37 cellular contexts compared by ENCODE assay signal in the genomic region with DNA sequence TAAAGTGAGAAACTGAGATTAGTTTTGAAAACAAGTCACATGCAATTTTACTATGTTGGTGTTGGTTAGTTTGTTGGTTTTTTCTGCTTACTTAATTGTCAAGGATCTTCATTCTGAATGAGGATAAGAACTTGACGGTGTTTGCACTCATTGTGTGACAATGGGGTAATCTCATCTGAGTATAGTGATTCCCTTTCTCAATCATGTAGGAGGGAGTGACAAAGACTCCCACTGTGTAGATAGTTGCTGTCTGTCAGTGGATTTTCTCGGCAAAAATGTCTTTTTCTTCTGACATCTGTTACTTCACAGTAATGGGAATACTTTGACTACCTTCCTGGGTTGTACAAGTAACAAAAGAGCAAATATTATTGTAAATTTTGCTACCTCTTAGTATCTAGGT. TPM values are rescaled to one million over a fixed set of nuclear protein-coding genes. Genes with fewer than 3 reads are reported as not detected.
"Had no signal": no experiment of that assay in that cellular context is flagged by ENCODE, and none has a peak within 500 bp of the region (broad histone marks: within the 10 kb centered on the region; RNA-seq: fewer than 3 reads in every experiment).

No MANE protein-coding gene starts in this region.

- H3K27me3 ChIP-seq: brain microvascular endothelial cell, MG63 had no signal

- H3K4me3 Mint-ChIP-seq: activated B cell treated with CpG ODN at 0.5 μM for 24 hours; activated CD4-positive, alpha-beta memory T cell treated with anti-CD3 and anti-CD28 coated beads, Interleukin-2, amount 10 ng/mL, durations not matched to agents 7 days and 5 days; activated CD8-positive, alpha-beta memory T cell treated with anti-CD3 and anti-CD28 coated beads, Interleukin-2, amount 10 ng/mL, durations not matched to agents 7 days and 5 days; activated naive CD4-positive, alpha-beta T cell treated with anti-CD3 and anti-CD28 coated beads, Interleukin-2, amount 10 ng/mL, durations not matched to agents 7 days and 5 days; activated naive CD8-positive, alpha-beta T cell; activated naive CD8-positive, alpha-beta T cell treated with anti-CD3 and anti-CD28 coated beads, Interleukin-2, amount 50 U/mL, for 24 hours had no signal

- H3K4me1 Mint-ChIP-seq: activated B cell treated with CpG ODN at 0.5 μM for 24 hours; activated CD4-positive, alpha-beta memory T cell treated with anti-CD3 and anti-CD28 coated beads, Interleukin-2, amount 10 ng/mL, durations not matched to agents 7 days and 5 days; activated CD8-positive, alpha-beta memory T cell treated with anti-CD3 and anti-CD28 coated beads, Interleukin-2, amount 10 ng/mL, durations not matched to agents 7 days and 5 days; activated naive CD4-positive, alpha-beta T cell treated with anti-CD3 and anti-CD28 coated beads, Interleukin-2, amount 10 ng/mL, durations not matched to agents 7 days and 5 days; activated naive CD8-positive, alpha-beta T cell treated with anti-CD3 and anti-CD28 coated beads, Interleukin-2, amount 50 U/mL, for 24 hours had no signal

- H3K4me3 ChIP-seq: K562, MG63 had no signal

- H3K36me3 Mint-ChIP-seq: activated CD8-positive, alpha-beta memory T cell treated with anti-CD3 and anti-CD28 coated beads, Interleukin-2, amount 10 ng/mL, durations not matched to agents 7 days and 5 days; activated naive CD4-positive, alpha-beta T cell treated with anti-CD3 and anti-CD28 coated beads, Interleukin-2, amount 10 ng/mL, durations not matched to agents 7 days and 5 days; activated naive CD8-positive, alpha-beta T cell had no signal

- H3K9me3 Mint-ChIP-seq: activated B cell treated with CpG ODN at 0.5 μM for 24 hours; activated CD4-positive, alpha-beta memory T cell treated with anti-CD3 and anti-CD28 coated beads, Interleukin-2, amount 10 ng/mL, durations not matched to agents 7 days and 5 days; activated naive CD4-positive, alpha-beta T cell treated with anti-CD3 and anti-CD28 coated beads, Interleukin-2, amount 10 ng/mL, durations not matched to agents 7 days and 5 days; activated naive CD8-positive, alpha-beta T cell treated with anti-CD3 and anti-CD28 coated beads, Interleukin-2, amount 50 U/mL, for 24 hours had no signal

- H3K27ac Mint-ChIP-seq: activated B cell treated with CpG ODN at 0.5 μM for 24 hours; activated CD4-positive, alpha-beta memory T cell treated with anti-CD3 and anti-CD28 coated beads, Interleukin-2, amount 10 ng/mL, durations not matched to agents 7 days and 5 days; activated CD8-positive, alpha-beta memory T cell treated with anti-CD3 and anti-CD28 coated beads, Interleukin-2, amount 10 ng/mL, durations not matched to agents 7 days and 5 days; activated naive CD4-positive, alpha-beta T cell treated with anti-CD3 and anti-CD28 coated beads, Interleukin-2, amount 10 ng/mL, durations not matched to agents 7 days and 5 days; activated naive CD8-positive, alpha-beta T cell; activated naive CD8-positive, alpha-beta T cell treated with anti-CD3 and anti-CD28 coated beads, Interleukin-2, amount 50 U/mL, for 24 hours had no signal

- H3K27me3 Mint-ChIP-seq: activated naive CD4-positive, alpha-beta T cell treated with anti-CD3 and anti-CD28 coated beads, Interleukin-2, amount 10 ng/mL, durations not matched to agents 7 days and 5 days had no signal

- H3K36me3 ChIP-seq: brain microvascular endothelial cell, MG63 had no signal

- DNase-seq: activated B cell treated with CpG ODN at 0.5 μM for 24 hours; activated CD4-positive, alpha-beta memory T cell treated with anti-CD3 and anti-CD28 coated beads, Interleukin-2, amount 10 ng/mL, durations not matched to agents 7 days and 5 days; activated CD4-positive, alpha-beta T cell treated with anti-CD3 and anti-CD28 coated beads for 48 hours; activated CD4-positive, CD25-positive, alpha-beta regulatory T cell treated with anti-CD3 and anti-CD28 coated beads, Interleukin-2, amount 50 U/mL, for 72 hours; activated CD8-positive, alpha-beta memory T cell treated with anti-CD3 and anti-CD28 coated beads for 24 hours; activated CD8-positive, alpha-beta memory T cell treated with anti-CD3 and anti-CD28 coated beads, Interleukin-2, amount 10 ng/mL, durations not matched to agents 7 days and 5 days; activated CD8-positive, alpha-beta memory T cell treated with anti-CD3 and anti-CD28 coated beads, Interleukin-2, amount 50 U/mL, for 48 hours; activated effector memory CD4-positive, alpha-beta T cell treated with Interleukin-2 at 50 U/mL for 16 hours; activated naive CD4-positive, alpha-beta T cell treated with anti-CD3 and anti-CD28 coated beads, Interleukin-2, amount 10 ng/mL, durations not matched to agents 7 days and 5 days; activated naive CD8-positive, alpha-beta T cell treated with anti-CD3 and anti-CD28 coated beads, Interleukin-2, amount 50 U/mL, for 24 hours; activated T-cell treated with anti-CD3 and anti-CD28 coated beads, Interleukin-2, amount 50 U/mL, for 48 hours; aorta; brain microvascular endothelial cell; central memory CD4-positive, alpha-beta T cell; Kasumi-1; MG63; NCI-H1048; NCI-H1105 treated with DMSO at 0.1 percent for 48 hours; NCI-H1436; NCI-H1694; NCI-H1930; NCI-H2081 treated with DMSO at 0.1 percent for 48 hours; NCI-H2171; NCI-H446 treated with DMSO at 0.1 percent for 48 hours; NCI-H524; NCI-H69; NK-92 treated with Interleukin-12 subunit alpha and Interleukin-12 subunit beta, amount 100 ng/mL, for 24 hours; PC-3; SW 1271; T-helper 1 cell; T-helper 2 cell; T-helper 9 cell had no signal

- ATAC-seq: activated CD8-positive, alpha-beta memory T cell treated with anti-CD3 and anti-CD28 coated beads, Interleukin-2, amount 10 ng/mL, durations not matched to agents 7 days and 5 days; activated naive CD8-positive, alpha-beta T cell treated with anti-CD3 and anti-CD28 coated beads, Interleukin-2, amount 50 U/mL, for 24 hours; K562; PC-3; Right ventricle myocardium inferior had no signal

- H3K27ac ChIP-seq: brain microvascular endothelial cell, RWPE1, VCaP had no signal

RNA-seq across cellular contexts. Expression of a gene that starts 23.5 kb away (rescaled TPM):
- total RNA-seq: activated CD4-positive, alpha-beta memory T cell treated with anti-CD3 and anti-CD28 coated beads, Interleukin-2, amount 10 ng/mL, durations not matched to agents 7 days and 5 days; PC-3 had no signal
